In the genomic region with DNA sequence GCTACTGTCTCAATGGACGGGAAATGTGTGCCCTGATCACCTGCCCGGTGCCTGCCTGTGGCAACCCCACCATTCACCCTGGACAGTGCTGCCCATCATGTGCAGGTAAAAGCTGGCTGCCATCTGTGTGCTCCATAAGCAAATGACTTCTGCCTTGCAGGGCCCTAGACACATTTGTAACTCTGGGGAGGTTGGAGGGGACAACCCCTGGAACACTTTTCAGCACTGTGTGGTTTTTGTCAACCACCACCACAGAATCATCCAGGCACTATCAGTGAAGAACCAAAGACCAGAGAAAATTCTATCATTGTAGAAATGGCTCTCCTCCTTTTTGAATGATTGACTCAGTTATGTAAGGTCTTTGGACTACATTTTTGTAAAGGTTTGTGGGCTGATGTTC, we compare ENCODE assay signal across 26 cellular contexts.
DNase-seq lines count a peak whose midpoint lies in the region; ATAC-seq and TF ChIP-seq lines count a peak whose summit lies in the region.
"Had no signal": no experiment of that assay in that cellular context is flagged by ENCODE, and none has a peak within 500 bp of the region (broad histone marks: within the 10 kb centered on the region; RNA-seq: fewer than 3 reads in every experiment).

No MANE protein-coding gene starts in this region.

- H3K4me1 ChIP-seq in skeletal muscle tissue (ENCODE audit: control insufficient read depth in 3 of 3, insufficient read depth in 3 of 3, low read length in 3 of 3) (peaks cover 0 to 6% (median 0%) of the 10 kb centered on the region in 3 donors), heart left ventricle (no peaks in the 10 kb centered on the region)
- H3K4me1 ChIP-seq: BLaER1, colonic mucosa had no signal

- no peak for DNase-seq in DMS79 (lab: John Stamatoyannopoulos, UW)
- DNase-seq in SIG-M5 treated with dmso at 0.1 percent for 504 hours (lab: John Stamatoyannopoulos, UW; ENCODE audit: unreplicated experiment): no peak
- DNase-seq in heart left ventricle: no peak
- DNase-seq: activated CD4-positive, alpha-beta memory T cell treated with anti-CD3 and anti-CD28 coated beads for 36 hours; activated CD8-positive, alpha-beta memory T cell treated with anti-CD3 and anti-CD28 coated beads, Interleukin-2, amount 50 U/mL, for 48 hours; amygdala; colonic mucosa; COR-L47; effector CD8-positive, alpha-beta T cell; erythroblast; GDM1; head of caudate nucleus; kidney; midbrain; naive thymus-derived CD4-positive, alpha-beta T cell; NCI-H1105; NCI-H1930; NCI-H69; small intestine; stimulated activated CD8-positive, alpha-beta memory T cell treated with anti-CD3 and anti-CD28 coated beads, Interleukin-4, amount 100 ng/mL, for 48 hours; trophoblast cell had no signal

- no peak for TF ChIP-seq CTCF in heart left ventricle (IDR thresholded peaks at IDR 0.05)

- H3K9ac ChIP-seq in skeletal muscle tissue (ENCODE audit: low read depth in 1 of 3, low read length in 3 of 3): no peak overlapping the region
- H3K9ac ChIP-seq: BLaER1 had no signal

- no peak overlapping the region for H3K4me3 ChIP-seq in skeletal muscle tissue (ENCODE audit: low read length in 3 of 3)
- H3K4me3 ChIP-seq in heart left ventricle: no peak overlapping the region
- H3K4me3 ChIP-seq: BLaER1, colonic mucosa had no signal

- TF ChIP-seq POLR2A in heart left ventricle (IDR thresholded peaks at IDR 0.05): no peak

- H3K27me3 ChIP-seq in skeletal muscle tissue (ENCODE audit: control insufficient read depth in 3 of 3, insufficient read depth in 3 of 3, low read length in 3 of 3): no peaks in the 10 kb centered on the region
- H3K27me3 ChIP-seq in heart left ventricle: no peaks in the 10 kb centered on the region
- H3K27me3 ChIP-seq: BLaER1, colonic mucosa had no signal

- intact Hi-C loops in heart left ventricle (cut with DNase I): loop anchor here in 3 of 10 donors (10.0 kb wide), 1 partner anchor 151 kb away; no protein-coding TSS in a partner anchor

- H3K36me3 ChIP-seq in skeletal muscle tissue (ENCODE audit: control insufficient read depth in 3 of 3, insufficient read depth in 3 of 3, low read length in 3 of 3) (peaks cover 48 to 86% (median 64%) of the 10 kb centered on the region in 3 donors), heart left ventricle (peaks cover 0 to 100% (median 73%) of the 10 kb centered on the region in 9 donors)

- H3K27ac ChIP-seq in skeletal muscle tissue (ENCODE audit: low read depth, low read length) (peak overlapping the region; percentile 1), heart left ventricle (no peak overlapping the region)
- H3K27ac ChIP-seq: BLaER1, colonic mucosa had no signal

- WGBS in heart left ventricle, 4 donors: 94 to 100% (median 97%) methylated on average over 2 of the region's 2 CpGs

- H3K9me3 ChIP-seq in skeletal muscle tissue (ENCODE audit: control insufficient read depth in 3 of 3, low read length in 3 of 3) (no peaks in the 10 kb centered on the region), heart left ventricle (no peaks in the 10 kb centered on the region)
- H3K9me3 ChIP-seq: BLaER1, colonic mucosa had no signal

- ATAC-seq in GM19351 (IDR thresholded peaks at IDR 0.05; ENCODE audit: unreplicated experiment): peak; percentile 64
- peak; percentile 49 for ATAC-seq in HG02571 (IDR thresholded peaks at IDR 0.05; ENCODE audit: unreplicated experiment)
- peak; percentile 75 for ATAC-seq in HG03442 (IDR thresholded peaks at IDR 0.05; ENCODE audit: unreplicated experiment)
- ATAC-seq in heart left ventricle: no peak
- ATAC-seq: naive thymus-derived CD4-positive, alpha-beta T cell had no signal

Comparison
In these comparisons a context has a peak if more than half of its experiments do, and no peak if none do; other contexts are left out.
1. ATAC-seq: peak in GM19351 (single experiment), HG02571 (single experiment) and HG03442 (single experiment); none in heart left ventricle (0 of 4).